9 cellular contexts compared by ENCODE assay signal in genomic region chr17:37570527-37571093, GRCh38. TPM values are rescaled to one million over a fixed set of nuclear protein-coding genes. Genes with fewer than 3 reads are reported as not detected.
DNase-seq lines count a peak whose midpoint lies in the region; ATAC-seq, FAIRE-seq and TF ChIP-seq lines count a peak whose summit lies in the region.
"Had no signal": no experiment of that assay in that cellular context is flagged by ENCODE, and none has a peak within 500 bp of the region (broad histone marks: within the 10 kb centered on the region; RNA-seq: fewer than 3 reads in every experiment).

No MANE protein-coding gene starts in this region.

- intact Hi-C loops in PC-9 (cut with micrococcal nuclease; ENCODE audit: unreplicated experiment): loop anchor here (2.0 to 5.0 kb wide), 2 partner anchors 198 to 968 kb away; partner anchors contain the start of gene MRM1
- intact Hi-C loops in body of pancreas (cut with DNase I): no loop called here
- intact Hi-C loops in tibial artery (cut with DNase I; ENCODE audit: low total_unique reads): no loop called here

- H3K9ac ChIP-seq in keratinocyte (ENCODE audit: control insufficient read depth, extremely low read depth, insufficient read depth, low read length): no peak overlapping the region

- H3F3A ChIP-seq in PC-9 (ENCODE audit: insufficient read depth, low read depth): peaks cover 5% of the 10 kb centered on the region; the same call in 1 of the 2 replicates

- peak; percentile 19 for DNase-seq in COLO668 (lab: John Stamatoyannopoulos, UW; ENCODE audit: unreplicated experiment)
- peak; percentile 43 for DNase-seq in HCEC 1CT
- DNase-seq in PC-9: peak; percentile 69 to 72
- DNase-seq in body of pancreas: peak; percentile 48 to 63 (median 51)
- peak; percentile 21 for DNase-seq in keratinocyte (ENCODE audit: low read depth, low spot score)
- DNase-seq in stimulated activated naive B cell treated with anti-CD40 and anti-IgM and Interleukin-4, amounts not matched to agents 10 μg/mL and 1 μg/mL and 100 μg/mL, for 72 hours: no peak
- DNase-seq in tibial artery: no peak
- DNase-seq: natural killer cell had no signal

- no peaks in the 10 kb centered on the region; the same call in 1 of the 2 replicates for H4K20me1 ChIP-seq in PC-9 (ENCODE audit: insufficient read depth)
- no peaks in the 10 kb centered on the region for H4K20me1 ChIP-seq in keratinocyte (ENCODE audit: control insufficient read depth, extremely low read depth, insufficient read depth, low read length)

- CTCF ChIA-PET in PC-9 (lab: Charles Lee): interaction anchor here (0.5 to 1.1 kb wide), 5 partner anchors 17 to 247 kb away, joined by 3 to 7 read pairs (median 3); no protein-coding TSS in a partner anchor

- no peaks in the 10 kb centered on the region for H3K9me3 ChIP-seq in PC-9 (ENCODE audit: insufficient read depth, low read depth)
- H3K9me3 ChIP-seq in body of pancreas: no peaks in the 10 kb centered on the region
- no peaks in the 10 kb centered on the region for H3K9me3 ChIP-seq in keratinocyte (ENCODE audit: control insufficient read depth, low read depth, low read length)
- H3K9me3 ChIP-seq in tibial artery: no peaks in the 10 kb centered on the region

- H3K4me1 ChIP-seq in PC-9 (replicated peaks; ENCODE audit: insufficient read depth) (no peaks in the 10 kb centered on the region), body of pancreas (no peaks in the 10 kb centered on the region), keratinocyte (ENCODE audit: control insufficient read depth, extremely low read depth, insufficient read depth, low read length) (no peaks in the 10 kb centered on the region), tibial artery (no peaks in the 10 kb centered on the region)

- H3K36me3 ChIP-seq in PC-9 (ENCODE audit: low read depth): peaks cover 30% of the 10 kb centered on the region
- peaks cover 5 to 15% of the 10 kb centered on the region in 2 donors for H3K36me3 ChIP-seq in body of pancreas (replicated peaks in 1 of 2; ENCODE audit: insufficient read depth in 1 of 2, low read depth in 2 of 2)
- peaks cover 7 to 15% of the 10 kb centered on the region in 2 experiments for H3K36me3 ChIP-seq in keratinocyte (ENCODE audit: control insufficient read depth in 2 of 2, extremely low read depth in 1 of 2, insufficient read depth in 2 of 2, low read length in 2 of 2)
- peaks cover 71 to 91% (median 89%) of the 10 kb centered on the region in 3 donors for H3K36me3 ChIP-seq in tibial artery

- WGBS in body of pancreas, 2 donors: 79 to 83% methylated on average over 8 of the region's 8 CpGs

- FAIRE-seq in keratinocyte (lab: Jason Lieb, UNC): no peak

- no peak overlapping the region for H3K27ac Mint-ChIP-seq in stimulated activated naive B cell treated with anti-CD40 and anti-IgM and Interleukin-4, amounts not matched to agents 10 μg/mL and 1 μg/mL and 100 μg/mL, for 72 hours
- H3K27ac Mint-ChIP-seq: natural killer cell had no signal

- TF ChIP-seq POLR2A in body of pancreas (IDR thresholded peaks at IDR 0.05): no peak

- H3K27me3 ChIP-seq in PC-9 (ENCODE audit: insufficient read depth, low read depth): no peaks in the 10 kb centered on the region
- H3K27me3 ChIP-seq in body of pancreas: no peaks in the 10 kb centered on the region
- H3K27me3 ChIP-seq in keratinocyte (ENCODE audit: control insufficient read depth, extremely low read depth, insufficient read depth, low read length): no peaks in the 10 kb centered on the region
- no peaks in the 10 kb centered on the region for H3K27me3 ChIP-seq in tibial artery

- POLR2A ChIA-PET in PC-9 (lab: Charles Lee; ENCODE audit: unreplicated experiment): no interaction called here

- H3K9me3 Mint-ChIP-seq in stimulated activated naive B cell treated with anti-CD40 and anti-IgM and Interleukin-4, amounts not matched to agents 10 μg/mL and 1 μg/mL and 100 μg/mL, for 72 hours: no peaks in the 10 kb centered on the region
- H3K9me3 Mint-ChIP-seq: natural killer cell had no signal

- peaks cover 0 to 3% of the 10 kb centered on the region in 2 donors for H3K4me1 Mint-ChIP-seq in stimulated activated naive B cell treated with anti-CD40 and anti-IgM and Interleukin-4, amounts not matched to agents 10 μg/mL and 1 μg/mL and 100 μg/mL, for 72 hours

- no peaks in the 10 kb centered on the region for H3K9me1 ChIP-seq in keratinocyte (ENCODE audit: control insufficient read depth, extremely low read depth, insufficient read depth, low read length)

- no peaks in the 10 kb centered on the region for H3K27me3 Mint-ChIP-seq in stimulated activated naive B cell treated with anti-CD40 and anti-IgM and Interleukin-4, amounts not matched to agents 10 μg/mL and 1 μg/mL and 100 μg/mL, for 72 hours

- H2AFZ ChIP-seq in PC-9 (no peak overlapping the region), keratinocyte (ENCODE audit: control insufficient read depth, low read length) (no peak overlapping the region)

- dilution Hi-C loops in keratinocyte (cut with MboI; ENCODE audit: extremely low pct_ligation_motif_present, low sequenced_read_pairs): no loop called here

- TF ChIP-seq CTCF in PC-9 (conservative IDR thresholded peaks at IDR 0.05) (peak; percentile 69), body of pancreas (IDR thresholded peaks at IDR 0.05) (peak in 5 of 7 experiments; percentile 31 to 49 (median 42)), keratinocyte (optimal IDR thresholded peaks at IDR 0.05 in 1 of 3, IDR thresholded peaks at IDR 0.05 in 1 of 3, conservative IDR thresholded peaks at IDR 0.05 in 1 of 3; ENCODE audit: extremely low read depth in 1 of 3, insufficient read depth in 2 of 3, low read length in 3 of 3) (peak; percentile 61 to 86 (median 83)), tibial artery (IDR thresholded peaks at IDR 0.05) (no peak)

- ATAC-seq in body of pancreas: peak; percentile 40
- peak; percentile 54 to 61 for ATAC-seq in stimulated activated naive B cell treated with anti-CD40 and anti-IgM and Interleukin-4, amounts not matched to agents 10 μg/mL and 1 μg/mL and 100 μg/mL, for 72 hours (replicated peaks)
- ATAC-seq in HG03097 (IDR thresholded peaks at IDR 0.05; ENCODE audit: low FRiP score, unreplicated experiment): no peak

- no peak overlapping the region for H3K4me3 Mint-ChIP-seq in stimulated activated naive B cell treated with anti-CD40 and anti-IgM and Interleukin-4, amounts not matched to agents 10 μg/mL and 1 μg/mL and 100 μg/mL, for 72 hours
- H3K4me3 Mint-ChIP-seq: natural killer cell had no signal

- H3K27ac ChIP-seq in PC-9 (no peak overlapping the region), body of pancreas (no peak overlapping the region), keratinocyte (ENCODE audit: control insufficient read depth, insufficient read depth, low read length) (no peak overlapping the region), tibial artery (no peak overlapping the region)

- H3K36me3 Mint-ChIP-seq in stimulated activated naive B cell treated with anti-CD40 and anti-IgM and Interleukin-4, amounts not matched to agents 10 μg/mL and 1 μg/mL and 100 μg/mL, for 72 hours: peaks cover 49 to 52% of the 10 kb centered on the region in 2 donors

- no peaks in the 10 kb centered on the region for H3K9me2 ChIP-seq in PC-9 (ENCODE audit: insufficient read depth)

- H3K4me3 ChIP-seq in PC-9: no peak overlapping the region
- no peak overlapping the region for H3K4me3 ChIP-seq in body of pancreas
- no peak overlapping the region for H3K4me3 ChIP-seq in keratinocyte (ENCODE audit: control insufficient read depth in 2 of 3, extremely low read depth in 1 of 3, insufficient read depth in 2 of 3, low read depth in 1 of 3, low read length in 3 of 3)
- H3K4me3 ChIP-seq in tibial artery: no peak overlapping the region

- H3K79me2 ChIP-seq in PC-9 (ENCODE audit: low read depth) (no peaks in the 10 kb centered on the region), keratinocyte (ENCODE audit: control insufficient read depth, insufficient read depth, low read length) (no peaks in the 10 kb centered on the region)

- no TSS peak for BruUV-seq in PC-9 (replicated peaks; lab: Mats Ljungman, UMichigan)

- no peak overlapping the region for H3K4me2 ChIP-seq in PC-9
- H3K4me2 ChIP-seq in keratinocyte (ENCODE audit: control insufficient read depth, extremely low read depth, insufficient read depth, low read depth, low read length): no peak overlapping the region

RNA-seq across cellular contexts. Expression of gene SYNRG, which starts 38.6 kb away (rescaled TPM):
- total RNA-seq in PC-9 (2021) (18.7 and 28.9 TPM in 2 replicates), body of pancreas (10 to 100 TPM; 14.2 to 21.3 TPM)
- 8.9 to 9.2 TPM (median 9.1 TPM) in 3 replicates for polyA plus RNA-seq in keratinocyte
- 27.9 TPM for polyA plus RNA-seq in keratinocyte (2011; ENCODE audit: low read depth)
- 4.1 and 7.5 TPM in 2 replicates for polyA plus RNA-seq in keratinocyte (2011; cell fraction: cytosol; rRNA removed)
- 17.5 and 20.9 TPM in 2 replicates for polyA plus RNA-seq in keratinocyte (2011; cell fraction: nucleus; rRNA removed)
- polyA plus RNA-seq in keratinocyte (2012; ENCODE audit: low replicate concordance): 10.2 and 11.2 TPM in 2 replicates
- 22.3 to 38.2 TPM (median 24.6 TPM) in 3 replicates for polyA minus RNA-seq in keratinocyte
- polyA minus RNA-seq in keratinocyte (2011; cell fraction: cytosol; rRNA and poly(A)+ RNA removed): 5.6 TPM
- polyA minus RNA-seq in keratinocyte (2011; cell fraction: nucleus; rRNA and poly(A)+ RNA removed): 21.8 and 39.9 TPM in 2 replicates

Comparison
In these comparisons a context has a peak if more than half of its experiments do, and no peak if none do; other contexts are left out.
1. DNase-seq: peak in COLO668 (single experiment), HCEC 1CT (single experiment), PC-9 (2 of 2), body of pancreas (4 of 4) and keratinocyte (single experiment); none in stimulated activated naive B cell treated with anti-CD40 and anti-IgM and Interleukin-4, amounts not matched to agents 10 μg/mL and 1 μg/mL and 100 μg/mL, for 72 hours (single experiment) and tibial artery (0 of 2).
2. CTCF ChIP-seq: peak in PC-9 (single experiment), body of pancreas (5 of 7) and keratinocyte (3 of 3); none in tibial artery (0 of 2).